Comparison of ENCODE assay signal across 2 cellular contexts in genomic region chr19:37874784-37875183, GRCh38.
TF ChIP-seq lines count a peak whose summit lies in the region.

No MANE protein-coding gene starts in this region.

TF ChIP-seq in GM23338, 12 proteins besides CTCF, POLR2A, EP300 and RAD21:
- TF ChIP-seq ZNF114 (CRISPR knock-in tag; IDR thresholded peaks at IDR 0.05) (no peak), EZH2 (IDR thresholded peaks at IDR 0.05; ENCODE audit: low read depth, unreplicated experiment) (no peak), NANOG (IDR thresholded peaks at IDR 0.05; ENCODE audit: borderline replicate concordance) (no peak)

TF ChIP-seq in IMR-90, 13 proteins besides CTCF, POLR2A, EP300 and RAD21:
- TF ChIP-seq SMC3 (IDR thresholded peaks at IDR 0.05; ENCODE audit: low read depth, low read length) (no peak), NFE2L2 (IDR thresholded peaks at IDR 0.05; ENCODE audit: low read depth, low read length) (no peak), BHLHE40 (IDR thresholded peaks at IDR 0.05; ENCODE audit: low read depth, low read length) (peak; percentile 56; the same call in 1 of the 2 replicates), CHD1 (IDR thresholded peaks at IDR 0.05; ENCODE audit: low read depth, low read length) (no peak), RFX5 (IDR thresholded peaks at IDR 0.05; ENCODE audit: low read depth, low read length) (no peak), MAFK (IDR thresholded peaks at IDR 0.05; ENCODE audit: low read depth, low read length) (no peak), ELK1 (IDR thresholded peaks at IDR 0.05; ENCODE audit: borderline replicate concordance, low read depth, low read length) (no peak), MXI1 (IDR thresholded peaks at IDR 0.05; ENCODE audit: borderline replicate concordance, low read depth, low read length) (no peak; the same call in 1 of the 2 replicates), RCOR1 (IDR thresholded peaks at IDR 0.05; ENCODE audit: insufficient replicate concordance, low read length) (no peak), USF2 (IDR thresholded peaks at IDR 0.05; ENCODE audit: low read depth, low read length) (peak; percentile 64; the same call in 1 of the 2 replicates), MAZ (IDR thresholded peaks at IDR 0.05; ENCODE audit: borderline replicate concordance, low read depth, low read length) (no peak)
